In the genomic region with DNA sequence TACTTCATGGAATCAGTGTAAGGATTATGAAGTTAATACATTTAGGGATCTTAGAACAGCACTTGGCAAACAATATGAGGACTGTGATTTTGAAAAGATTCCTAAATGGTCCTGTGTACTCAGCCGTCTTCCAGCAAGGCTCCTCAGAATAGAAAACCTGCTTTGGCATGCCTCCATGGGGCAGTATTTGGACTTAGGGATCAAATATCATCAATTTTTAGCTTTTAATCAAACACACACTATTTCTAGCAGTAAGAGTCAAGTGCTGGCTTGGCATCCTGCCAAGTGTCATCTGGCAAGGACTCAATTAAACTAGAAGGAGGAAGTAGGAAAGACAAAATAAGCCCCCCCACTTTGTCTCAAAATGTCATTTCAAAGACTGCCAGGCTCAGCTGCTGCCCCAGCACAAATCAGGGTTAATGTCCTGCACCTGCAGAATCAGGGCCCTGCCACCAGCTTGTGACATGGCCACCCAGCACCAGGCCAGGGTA, we compare ENCODE assay signal across 12 cellular contexts. TPM values are rescaled to one million over a fixed set of nuclear protein-coding genes. Genes with fewer than 3 reads are reported as not detected.
DNase-seq lines count a peak whose midpoint lies in the region; ATAC-seq, FAIRE-seq and TF ChIP-seq lines count a peak whose summit lies in the region.
"Had no signal": no experiment of that assay in that cellular context is flagged by ENCODE, and none has a peak within 500 bp of the region (broad histone marks: within the 10 kb centered on the region; RNA-seq: fewer than 3 reads in every experiment).

No MANE protein-coding gene starts in this region.

- no peak for ATAC-seq in HepG2
- no peak for ATAC-seq in HG03280 (IDR thresholded peaks at IDR 0.05; ENCODE audit: unreplicated experiment)

- H3K27me3 Mint-ChIP-seq in T-helper 2 cell treated with Interferon-gamma antibody and Interleukin-4, amounts not matched to agents 5 μg/mL and 100 μg/mL, for 36 hours (ENCODE audit: low read depth): peaks cover 57% of the 10 kb centered on the region

- H3K9me2 ChIP-seq in SU-DHL-6 (replicated peaks; ENCODE audit: insufficient read depth, low read length): no peaks in the 10 kb centered on the region

- DNase-seq in Ammon's horn (ENCODE audit: low spot score) (peak; percentile 45), MV-4-11 (lab: John Stamatoyannopoulos, UW) (peak; percentile 61), HepG2 (ENCODE audit: low spot score) (no peak), GM10266 (ENCODE audit: extremely low spot score) (no peak), NCI-H446 (lab: John Stamatoyannopoulos, UW) (no peak)
- no peak for DNase-seq in T-helper 2 cell treated with Interferon-gamma antibody and Interleukin-4, amounts not matched to agents 5 μg/mL and 100 μg/mL, for 36 hours (ENCODE audit: low spot score)
- DNase-seq: activated CD4-positive, CD25-positive, alpha-beta regulatory T cell treated with anti-CD3 and anti-CD28 coated beads, Interleukin-2, amount 50 U/mL, for 72 hours; AML-193; foreskin melanocyte had no signal

- TF ChIP-seq EP300 in HepG2 (IDR thresholded peaks at IDR 0.05; ENCODE audit: low read depth in 2 of 2, low read length in 2 of 2) (no peak), HepG2 (CRISPR knock-in tag; IDR thresholded peaks at IDR 0.05; ENCODE audit: borderline replicate concordance) (no peak)

- FAIRE-seq in HepG2 (lab: Jason Lieb, UNC): no peak

- intact Hi-C loops in HepG2 (cut with micrococcal nuclease; ENCODE audit: unreplicated experiment): no loop called here

- H3K9me3 Mint-ChIP-seq in T-helper 2 cell treated with Interferon-gamma antibody and Interleukin-4, amounts not matched to agents 5 μg/mL and 100 μg/mL, for 36 hours: peaks cover 23% of the 10 kb centered on the region

- H3K9me3 ChIP-seq in SU-DHL-6 (ENCODE audit: insufficient read depth, low read length): no peaks in the 10 kb centered on the region
- H3K9me3 ChIP-seq in HepG2 (ENCODE audit: low read length): no peaks in the 10 kb centered on the region

- no peaks in the 10 kb centered on the region for H3K36me3 Mint-ChIP-seq in T-helper 2 cell treated with Interferon-gamma antibody and Interleukin-4, amounts not matched to agents 5 μg/mL and 100 μg/mL, for 36 hours (ENCODE audit: low read depth)

- no peaks in the 10 kb centered on the region for H3F3A ChIP-seq in SU-DHL-6 (ENCODE audit: insufficient read depth)

- no peak for TF ChIP-seq CTCF in SU-DHL-6 (IDR thresholded peaks at IDR 0.05; ENCODE audit: insufficient read depth, low read length, poor library complexity, severe bottlenecking)
- TF ChIP-seq CTCF in HepG2 (CRISPR knock-in tag; IDR thresholded peaks at IDR 0.05): no peak
- TF ChIP-seq CTCF in GM10266 (IDR thresholded peaks at IDR 0.05; ENCODE audit: control insufficient read depth, insufficient read depth, low read depth, missing control alignments): no peak

- H3K27me3 ChIP-seq in SU-DHL-6 (ENCODE audit: low read length) (no peaks in the 10 kb centered on the region), HepG2 (ENCODE audit: control insufficient read depth in 1 of 2, insufficient read depth in 2 of 2, low read length in 2 of 2) (peaks cover 0 to 4% of the 10 kb centered on the region in 2 experiments; a peak in 1 of 5 replicates)

- no peaks in the 10 kb centered on the region for H3K79me2 ChIP-seq in SU-DHL-6 (ENCODE audit: insufficient read depth, low read length)
- no peaks in the 10 kb centered on the region for H3K79me2 ChIP-seq in HepG2 (ENCODE audit: insufficient read depth, low read length)

- no peak overlapping the region for H3K27ac ChIP-seq in SU-DHL-6 (ENCODE audit: low read depth, low read length)
- no peak overlapping the region for H3K27ac ChIP-seq in HepG2 (ENCODE audit: extremely low read length, insufficient read depth, low read length)
- H3K27ac ChIP-seq: KMS-11 had no signal

- peak overlapping the region; percentile 6 for H3K4me2 ChIP-seq in SU-DHL-6 (ENCODE audit: low read depth, low read length, poor library complexity, severe bottlenecking)
- H3K4me2 ChIP-seq in HepG2 (ENCODE audit: low read depth, low read length): no peak overlapping the region
- H3K4me2 ChIP-seq: KMS-11 had no signal

- in situ Hi-C loops in HepG2 (cut with HindIII; ENCODE audit: extremely low pct_ligation_motif_present, low pct_unique_long_range_greater_than_20kb): loop anchor here (10.0 to 25.0 kb wide), 2 partner anchors 195 to 928 kb away; no protein-coding TSS in a partner anchor

- no TSS peak for BruUV-seq in HepG2 (replicated peaks; lab: Mats Ljungman, UMichigan)

- CTCF ChIA-PET in HepG2 (lab: Yijun Ruan, JAX; ENCODE audit: low intra/inter-chr PET ratio, low total read pairs): no interaction called here

- no peak overlapping the region for H3K9ac ChIP-seq in SU-DHL-6 (ENCODE audit: low read length)
- no peak overlapping the region for H3K9ac ChIP-seq in HepG2 (ENCODE audit: insufficient read depth, low read depth, low read length)
- H3K9ac ChIP-seq: KMS-11 had no signal

- no peak for TF ChIP-seq POLR2A in HepG2 (IDR thresholded peaks at IDR 0.05; ENCODE audit: insufficient read depth in 1 of 2, low read depth in 2 of 2, low read length in 2 of 2)

- no peak overlapping the region for H2AFZ ChIP-seq in SU-DHL-6 (ENCODE audit: low read depth, low read length, severe bottlenecking)
- no peak overlapping the region for H2AFZ ChIP-seq in HepG2 (ENCODE audit: low read length)

- H4K20me1 ChIP-seq in SU-DHL-6 (ENCODE audit: low read depth, low read length) (no peaks in the 10 kb centered on the region), HepG2 (ENCODE audit: insufficient read depth, low read length) (no peaks in the 10 kb centered on the region)

- POLR2A ChIA-PET in HepG2 (lab: Yijun Ruan, JAX): no interaction called here

- H3K36me3 ChIP-seq in SU-DHL-6 (ENCODE audit: low read length) (peaks cover 2% of the 10 kb centered on the region; the same call in 1 of the 2 replicates), HepG2 (replicated peaks in 1 of 2; ENCODE audit: control insufficient read depth in 1 of 2, insufficient read depth in 2 of 2, low read length in 2 of 2) (no peaks in the 10 kb centered on the region)

- H3K4me1 Mint-ChIP-seq in T-helper 2 cell treated with Interferon-gamma antibody and Interleukin-4, amounts not matched to agents 5 μg/mL and 100 μg/mL, for 36 hours (ENCODE audit: low read depth): no peaks in the 10 kb centered on the region

- H3K4me3 Mint-ChIP-seq in T-helper 2 cell treated with Interferon-gamma antibody and Interleukin-4, amounts not matched to agents 5 μg/mL and 100 μg/mL, for 36 hours: no peak overlapping the region

- 10% methylated on average over 1 of the region's 1 CpG for WGBS in HepG2 (ENCODE audit: low lambda C conversion rate)

- H3K4me1 ChIP-seq in HepG2 (ENCODE audit: insufficient read depth, low read length): no peaks in the 10 kb centered on the region

- no peak overlapping the region for H3K27ac Mint-ChIP-seq in T-helper 2 cell treated with Interferon-gamma antibody and Interleukin-4, amounts not matched to agents 5 μg/mL and 100 μg/mL, for 36 hours

- no peak for TF ChIP-seq RAD21 in HepG2 (CRISPR knock-in tag; IDR thresholded peaks at IDR 0.05)

- no peak overlapping the region for H3K4me3 ChIP-seq in SU-DHL-6 (ENCODE audit: insufficient read depth, low read length, poor library complexity, severe bottlenecking)
- no peak overlapping the region for H3K4me3 ChIP-seq in HepG2 (replicated peaks in 1 of 3; ENCODE audit: insufficient read depth in 1 of 3, low read depth in 2 of 3, low read length in 3 of 3)

TF ChIP-seq in HepG2, 621 proteins besides CTCF, POLR2A, EP300 and RAD21:
- TF ChIP-seq FOXK2 (IDR thresholded peaks at IDR 0.05) (no peak), LCORL (IDR thresholded peaks at IDR 0.05) (peak; percentile 92), LCORL (CRISPR knock-in tag; IDR thresholded peaks at IDR 0.05) (no peak)

RNA-seq across cellular contexts. Expression of gene IYD, which starts 40.8 kb away (rescaled TPM):
- 0.46 and 0.52 TPM in 2 replicates for total RNA-seq in HepG2 (2016; rRNA removed; fragmentation: Illumina TruSeq; extraction: Trizol)
- 0.09 TPM in 1 of 2 replicates, not detected in the other for total RNA-seq in HepG2 (2016; cell fraction: cytosol; rRNA removed; fragmentation: Illumina TruSeq; extraction: Trizol; ENCODE audit: low read depth)
- 0.17 and 0.31 TPM in 2 replicates for total RNA-seq in HepG2 (2016; cell fraction: insoluble cytoplasmic fraction; rRNA removed; fragmentation: Illumina TruSeq; extraction: Trizol)
- total RNA-seq in HepG2 (2016; cell fraction: membrane; rRNA removed; fragmentation: Illumina TruSeq; extraction: Trizol): 0.03 TPM in 1 of 2 replicates, not detected in the other
- total RNA-seq in HepG2 (2016; cell fraction: nucleus; rRNA removed; fragmentation: Illumina TruSeq; extraction: Trizol): 0.03 and 0.66 TPM in 2 replicates
- 0.01 TPM in 2 replicates for polyA plus RNA-seq in HepG2 (2011; rRNA removed)
- polyA plus RNA-seq in HepG2 (2011; cell fraction: cytosol; rRNA removed): 0.01 TPM in 2 replicates
- polyA plus RNA-seq in HepG2 (2011; cell fraction: nucleus; rRNA removed): 0.03 TPM in 1 of 2 replicates, not detected in the other
- polyA plus RNA-seq in HepG2 (2012): 0.04 and 0.21 TPM in 2 replicates
- polyA plus RNA-seq in HepG2 (2016; cell fraction: cytosol; fragmentation: Illumina TruSeq; extraction: Trizol; ENCODE audit: low read depth): 0.08 TPM in 1 of 2 replicates, not detected in the other
- 0.11 and 0.13 TPM in 2 replicates for polyA plus RNA-seq in HepG2 (2016; cell fraction: insoluble cytoplasmic fraction; fragmentation: Illumina TruSeq; extraction: Trizol; ENCODE audit: low read depth)
- not detected in 2 replicates for polyA plus RNA-seq in HepG2 (2016; cell fraction: membrane; fragmentation: Illumina TruSeq; extraction: Trizol; ENCODE audit: low read depth)
- polyA plus RNA-seq in HepG2 (2016; cell fraction: nucleus; fragmentation: Illumina TruSeq; extraction: Trizol; ENCODE audit: insufficient read depth, low read depth): 0.15 and 0.94 TPM in 2 replicates
- polyA minus RNA-seq in HepG2 (2011; rRNA and poly(A)+ RNA removed; ENCODE audit: low replicate concordance): not detected in 2 replicates
- polyA minus RNA-seq in HepG2 (2011; cell fraction: cytosol; rRNA and poly(A)+ RNA removed): not detected in 2 replicates
- not detected in 2 replicates for polyA minus RNA-seq in HepG2 (2011; cell fraction: nucleus; rRNA and poly(A)+ RNA removed)

Comparison
In these comparisons a context has a peak if more than half of its experiments do, and no peak if none do; other contexts are left out.
1. DNase-seq: peak in Ammon's horn (single experiment) and MV-4-11 (single experiment); none in HepG2 (single experiment), GM10266 (single experiment), NCI-H446 (0 of 2) and T-helper 2 cell treated with Interferon-gamma antibody and Interleukin-4, amounts not matched to agents 5 μg/mL and 100 μg/mL, for 36 hours (single experiment).